In the genomic region with DNA sequence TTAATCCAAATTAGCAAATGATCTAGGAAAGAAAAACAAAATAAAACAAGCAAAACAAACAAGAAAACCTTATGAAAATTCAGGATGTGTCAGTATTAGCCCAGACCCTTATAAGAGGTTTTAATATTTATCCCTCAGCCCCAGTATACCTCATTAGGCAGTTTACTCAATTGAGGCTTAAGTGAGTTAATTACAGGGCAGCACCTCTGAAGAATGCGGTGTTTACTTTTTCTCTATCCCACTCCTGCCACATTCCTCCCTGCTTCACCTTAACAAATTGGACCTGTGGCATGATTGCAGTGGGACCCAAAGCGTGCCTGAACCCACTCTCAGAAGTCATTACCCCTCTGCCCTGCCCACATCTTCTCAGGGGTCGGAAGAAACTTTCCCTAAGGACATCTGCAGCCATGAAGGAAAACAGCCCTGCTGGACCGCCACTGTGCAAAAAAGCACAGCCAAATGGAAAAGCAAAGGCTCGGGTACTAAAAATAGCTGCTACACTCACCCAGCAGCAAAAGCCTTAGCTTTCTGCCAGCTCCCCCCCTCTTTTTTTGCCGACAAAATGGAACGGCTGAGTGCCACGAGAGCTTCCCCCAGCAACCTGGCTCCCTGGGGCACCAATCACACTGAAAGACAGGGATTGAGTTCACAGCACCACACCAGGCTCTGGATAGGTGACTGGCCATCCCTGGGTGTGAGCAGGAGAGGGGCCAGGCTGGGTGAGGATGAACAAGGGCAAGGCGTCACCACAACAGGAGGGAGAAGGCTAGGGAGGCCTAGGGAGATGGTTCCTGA, we compare ENCODE assay signal across 9 cellular contexts.
DNase-seq lines count a peak whose midpoint lies in the region; ATAC-seq and TF ChIP-seq lines count a peak whose summit lies in the region.
"Had no signal": no experiment of that assay in that cellular context is flagged by ENCODE, and none has a peak within 500 bp of the region (broad histone marks: within the 10 kb centered on the region; RNA-seq: fewer than 3 reads in every experiment).

No MANE protein-coding gene starts in this region.

- H3K23ac ChIP-seq in IMR-90 (ENCODE audit: low read depth, low read length) = peak overlapping the region; percentile 42; the same call in 1 of the 2 replicates

- no TSS peak for BruUV-seq in IMR-90 (replicated peaks; lab: Mats Ljungman, UMichigan)

- peak overlapping the region; percentile 47 for H2AK9ac ChIP-seq in IMR-90 (replicated peaks; ENCODE audit: low read depth, low read length, poor library complexity)

- POLR2A ChIA-PET in IMR-90 (lab: Charles Lee; ENCODE audit: unreplicated experiment) = no interaction called here

- H4K8ac ChIP-seq in IMR-90 (ENCODE audit: low read depth in 2 of 2, low read length in 2 of 2) = peak overlapping the region in 1 of 2 experiments; percentile 38; a peak in 1 of 4 replicates

- peak overlapping the region; percentile 44; the same call in 1 of the 2 replicates for H2AK5ac ChIP-seq in IMR-90 (ENCODE audit: low read depth, low read length)

- H4K91ac ChIP-seq in IMR-90 (ENCODE audit: insufficient read depth, low read depth, low read length) = no peak overlapping the region; the same call in 1 of the 2 replicates

- peaks cover 8% of the 10 kb centered on the region for H3K36me3 ChIP-seq in IMR-90 (ENCODE audit: control insufficient read depth, insufficient read depth, low read length)

- H3K4me1 ChIP-seq in IMR-90 (ENCODE audit: control insufficient read depth, insufficient read depth, low read length) = peaks cover 8% of the 10 kb centered on the region

- TF ChIP-seq POLR2A in IMR-90 (IDR thresholded peaks at IDR 0.05; ENCODE audit: low read depth, low read length) = no peak

- 0 out of 2 replicates have a peak overlapping the region, but pooled peaks have one; percentile 43 for H3K18ac ChIP-seq in IMR-90 (ENCODE audit: low read depth, low read length)

- H3K79me1 ChIP-seq in IMR-90 (ENCODE audit: low read depth in 1 of 2, low read length in 2 of 2) = peaks cover 0 to 19% of the 10 kb centered on the region in 2 experiments; a peak in 3 of 4 replicates

- peak overlapping the region; percentile 71 for H2AFZ ChIP-seq in IMR-90 (replicated peaks; ENCODE audit: low read length, poor library complexity)

- H4K20me1 ChIP-seq in IMR-90 (ENCODE audit: insufficient read depth, low read length) = peaks cover 1% of the 10 kb centered on the region; the same call in 1 of the 2 replicates

- 0 out of 2 replicates have a peak overlapping the region, but pooled peaks have one; percentile 12 for H3K4ac ChIP-seq in IMR-90 (ENCODE audit: low read depth, low read length)

- H3K9me3 ChIP-seq in IMR-90 (ENCODE audit: control insufficient read depth, insufficient read depth, low read length) = no peaks in the 10 kb centered on the region

- TF ChIP-seq RAD21 in IMR-90 (IDR thresholded peaks at IDR 0.05; ENCODE audit: low read length) = no peak

- ATAC-seq in IMR-90 (ENCODE audit: low read depth) (peak; percentile 60), HG03139 (IDR thresholded peaks at IDR 0.05; ENCODE audit: unreplicated experiment) (no peak), esophagus mucosa (no peak), GM21390 (IDR thresholded peaks at IDR 0.05; ENCODE audit: unreplicated experiment) (no peak), HG02970 (IDR thresholded peaks at IDR 0.05; ENCODE audit: low FRiP score, unreplicated experiment) (no peak)

- H3K27ac Mint-ChIP-seq in brain = peak overlapping the region; percentile 79 to 97 (median 94)

- WGBS in IMR-90 (ENCODE audit: extremely low coverage in 2 of 2, insufficient read length in 1 of 2), 2 experiments = 23% methylated on average over 2 of the region's 9 CpGs; no CpG with 5 or more reads in 1 of the 2 experiments

- H3K14ac ChIP-seq in IMR-90 (replicated peaks; ENCODE audit: low read depth, low read length) = peak overlapping the region; percentile 86

- intact Hi-C loops in IMR-90 (cut with micrococcal nuclease) = no loop called here

- TF ChIP-seq CTCF in IMR-90 (conservative IDR thresholded peaks at IDR 0.05; ENCODE audit: low read depth, low read length) (no peak), brain (conservative IDR thresholded peaks at IDR 0.05) (no peak)

- peaks cover 3% of the 10 kb centered on the region; the same call in 1 of the 2 replicates for H3K9me1 ChIP-seq in IMR-90 (ENCODE audit: insufficient read depth, low read length)

- peak overlapping the region; percentile 75 for H4K5ac ChIP-seq in IMR-90 (ENCODE audit: low read depth, low read length)

- no peak overlapping the region for H2BK20ac ChIP-seq in IMR-90 (ENCODE audit: low read depth, low read length)

- peaks cover 72% of the 10 kb centered on the region for H3K4me1 Mint-ChIP-seq in brain

- H3K4me3 Mint-ChIP-seq in brain = peak overlapping the region; percentile 45 to 84 (median 57)
- H3K4me3 Mint-ChIP-seq: dendritic cell treated with granulocyte-macrophage colony-stimulating factor and Interleukin-4, amounts not matched to agents 40 ng/mL and 50 ng/mL, for 4 days had no signal

- H3K27me3 ChIP-seq in IMR-90 (ENCODE audit: control insufficient read depth, insufficient read depth, low read length) = no peaks in the 10 kb centered on the region

- peaks cover 17% of the 10 kb centered on the region for H3K36me3 Mint-ChIP-seq in brain

- no peak overlapping the region for H2BK15ac ChIP-seq in IMR-90 (ENCODE audit: low read depth, low read length)

- CTCF ChIA-PET in IMR-90 (lab: Yijun Ruan, JAX) = interaction anchor here (1.0 kb wide), 1 partner anchor 14 kb away, joined by 3 read pairs; no protein-coding TSS in a partner anchor

- DNase-seq in IMR-90 (peak; percentile 39), left kidney (ENCODE audit: low read depth, low spot score) (peak; percentile 67)

- H3K56ac ChIP-seq in IMR-90 (ENCODE audit: extremely low read depth, insufficient read depth, low read length) = no peak overlapping the region

- peak overlapping the region; percentile 45; the same call in 1 of the 2 replicates for H3K27ac ChIP-seq in IMR-90 (ENCODE audit: insufficient read depth, low read length)
- H3K27ac ChIP-seq in skin epidermis = peak overlapping the region in 16 of 21 experiments; percentile 3 to 80 (median 36)

- in situ Hi-C loops in IMR-90 (cut with MboI; ENCODE audit: low sequenced_read_pairs) = no loop called here

- peak overlapping the region; percentile 22; the same call in 1 of the 2 replicates for H2BK120ac ChIP-seq in IMR-90 (ENCODE audit: low read depth, low read length)

- H3K4me2 ChIP-seq in IMR-90 (ENCODE audit: low read depth, low read length) = peak overlapping the region; percentile 60

- no peaks in the 10 kb centered on the region for H3K27me3 Mint-ChIP-seq in brain
- H3K27me3 Mint-ChIP-seq: dendritic cell treated with granulocyte-macrophage colony-stimulating factor and Interleukin-4, amounts not matched to agents 40 ng/mL and 50 ng/mL, for 4 days had no signal

- H3K9me3 Mint-ChIP-seq in brain = no peaks in the 10 kb centered on the region
- H3K9me3 Mint-ChIP-seq: dendritic cell treated with granulocyte-macrophage colony-stimulating factor and Interleukin-4, amounts not matched to agents 40 ng/mL and 50 ng/mL, for 4 days had no signal

- H3K9ac ChIP-seq in IMR-90 (ENCODE audit: low read depth, low read length) = no peak overlapping the region

- H2BK5ac ChIP-seq in IMR-90 (ENCODE audit: low read depth, low read length, poor library complexity, severe bottlenecking) = no peak overlapping the region

- H3K4me3 ChIP-seq in IMR-90 (ENCODE audit: insufficient read depth, low read depth, low read length) (no peak overlapping the region), skin epidermis (no peak overlapping the region)

- dilution Hi-C loops in IMR-90 (cut with HindIII; ENCODE audit: low sequenced_read_pairs, unreplicated experiment) = no loop called here

TF ChIP-seq in IMR-90, 13 proteins besides CTCF, POLR2A, EP300 and RAD21:
- TF ChIP-seq, protein P1, sequence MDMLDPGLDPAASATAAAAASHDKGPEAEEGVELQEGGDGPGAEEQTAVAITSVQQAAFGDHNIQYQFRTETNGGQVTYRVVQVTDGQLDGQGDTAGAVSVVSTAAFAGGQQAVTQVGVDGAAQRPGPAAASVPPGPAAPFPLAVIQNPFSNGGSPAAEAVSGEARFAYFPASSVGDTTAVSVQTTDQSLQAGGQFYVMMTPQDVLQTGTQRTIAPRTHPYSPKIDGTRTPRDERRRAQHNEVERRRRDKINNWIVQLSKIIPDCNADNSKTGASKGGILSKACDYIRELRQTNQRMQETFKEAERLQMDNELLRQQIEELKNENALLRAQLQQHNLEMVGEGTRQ (IDR thresholded peaks at IDR 0.05; ENCODE audit: low read depth, low read length) = no peak
- TF ChIP-seq NFE2L2 (IDR thresholded peaks at IDR 0.05; ENCODE audit: low read depth, low read length) (no peak), CHD1 (IDR thresholded peaks at IDR 0.05; ENCODE audit: low read depth, low read length) (no peak), MAZ (IDR thresholded peaks at IDR 0.05; ENCODE audit: borderline replicate concordance, low read depth, low read length) (no peak), MAFK (IDR thresholded peaks at IDR 0.05; ENCODE audit: low read depth, low read length) (no peak), FOS (IDR thresholded peaks at IDR 0.05; ENCODE audit: low read depth, low read length) (no peak), MXI1 (IDR thresholded peaks at IDR 0.05; ENCODE audit: borderline replicate concordance, low read depth, low read length) (no peak)
